In genomic region chr22:46370584-46371373, GRCh38 we compare ENCODE assay signal across 15 cellular contexts. TPM values are rescaled to one million over a fixed set of nuclear protein-coding genes. Genes with fewer than 3 reads are reported as not detected.
DNase-seq lines count a peak whose midpoint lies in the region; ATAC-seq and TF ChIP-seq lines count a peak whose summit lies in the region.
"Had no signal": no experiment of that assay in that cellular context is flagged by ENCODE, and none has a peak within 500 bp of the region (broad histone marks: within the 10 kb centered on the region; RNA-seq: fewer than 3 reads in every experiment).

No MANE protein-coding gene starts in this region.

- peaks cover 2% of the 10 kb centered on the region for H3K9me3 Mint-ChIP-seq in CD8-positive, alpha-beta T cell
- H3K9me3 Mint-ChIP-seq in central memory CD8-positive, alpha-beta T cell: peaks cover 2% of the 10 kb centered on the region
- H3K9me3 Mint-ChIP-seq in natural killer cell treated with Interleukin-12 subunit alpha and Interleukin-12 subunit beta and Interleukin-15 and Interleukin-18, amount 100 ng/mL, for 72 hours: peaks cover 1% of the 10 kb centered on the region

- H3K4me3 Mint-ChIP-seq in CD8-positive, alpha-beta T cell: peak overlapping the region; percentile 50
- H3K4me3 Mint-ChIP-seq in central memory CD8-positive, alpha-beta T cell: peak overlapping the region; percentile 73
- H3K4me3 Mint-ChIP-seq in natural killer cell treated with Interleukin-12 subunit alpha and Interleukin-12 subunit beta and Interleukin-15 and Interleukin-18, amount 100 ng/mL, for 72 hours: peak overlapping the region; percentile 51
- H3K4me3 Mint-ChIP-seq: activated T-cell treated with anti-CD3 and anti-CD28 coated beads, Interleukin-2, amount 50 U/mL, for 4 hours; stimulated activated naive CD8-positive, alpha-beta T cell treated with anti-CD3 and anti-CD28 coated beads, Interleukin-15, Interleukin-2, amounts not matched to agents 100 ng/mL and 50 ng/mL, for 24 hours had no signal

- no peaks in the 10 kb centered on the region for H3K36me3 ChIP-seq in CD8-positive, alpha-beta T cell (ENCODE audit: insufficient read depth, low read length)
- H3K36me3 ChIP-seq: gastroesophageal sphincter had no signal

- H3K27me3 ChIP-seq in CD8-positive, alpha-beta T cell (ENCODE audit: insufficient read depth, low read length): no peaks in the 10 kb centered on the region

- ATAC-seq in CD8-positive, alpha-beta T cell: peak; percentile 75
- peak; percentile 86 for ATAC-seq in central memory CD8-positive, alpha-beta T cell (replicated peaks; ENCODE audit: extremely low read depth, poor library complexity, severe bottlenecking)
- peak; percentile 17 to 29 for ATAC-seq in natural killer cell treated with Interleukin-12 subunit alpha and Interleukin-12 subunit beta and Interleukin-15 and Interleukin-18, amount 100 ng/mL, for 72 hours
- ATAC-seq in HG03521 (IDR thresholded peaks at IDR 0.05; ENCODE audit: unreplicated experiment) (no peak), GM21737 (IDR thresholded peaks at IDR 0.05; ENCODE audit: unreplicated experiment) (no peak)
- ATAC-seq: gastroesophageal sphincter had no signal

- H3K4me1 ChIP-seq in CD8-positive, alpha-beta T cell (ENCODE audit: insufficient read depth, low read length): peaks cover 60% of the 10 kb centered on the region
- H3K4me1 ChIP-seq: gastroesophageal sphincter had no signal

- H3K4me1 Mint-ChIP-seq in CD8-positive, alpha-beta T cell (ENCODE audit: low read depth): peaks cover 44% of the 10 kb centered on the region
- H3K4me1 Mint-ChIP-seq in central memory CD8-positive, alpha-beta T cell: peaks cover 63% of the 10 kb centered on the region
- H3K4me1 Mint-ChIP-seq in natural killer cell treated with Interleukin-12 subunit alpha and Interleukin-12 subunit beta and Interleukin-15 and Interleukin-18, amount 100 ng/mL, for 72 hours (ENCODE audit: low read depth in 2 of 2): peaks cover 44 to 63% of the 10 kb centered on the region in 2 donors

- H3K27ac ChIP-seq in CD8-positive, alpha-beta T cell (ENCODE audit: low read depth, low read length): no peak overlapping the region
- H3K27ac ChIP-seq: C4-2B, gastroesophageal sphincter had no signal

- H3K27ac Mint-ChIP-seq in CD8-positive, alpha-beta T cell: peak overlapping the region; percentile 82
- H3K27ac Mint-ChIP-seq in central memory CD8-positive, alpha-beta T cell (ENCODE audit: low read depth): peak overlapping the region; percentile 91
- H3K27ac Mint-ChIP-seq in natural killer cell treated with Interleukin-12 subunit alpha and Interleukin-12 subunit beta and Interleukin-15 and Interleukin-18, amount 100 ng/mL, for 72 hours: peak overlapping the region; percentile 33 to 39
- H3K27ac Mint-ChIP-seq: stimulated activated naive CD8-positive, alpha-beta T cell treated with anti-CD3 and anti-CD28 coated beads, Interleukin-15, Interleukin-2, amounts not matched to agents 100 ng/mL and 50 ng/mL, for 24 hours had no signal

- peaks cover 1% of the 10 kb centered on the region for H3K36me3 Mint-ChIP-seq in CD8-positive, alpha-beta T cell
- H3K36me3 Mint-ChIP-seq in central memory CD8-positive, alpha-beta T cell (ENCODE audit: insufficient read depth): peaks cover 5% of the 10 kb centered on the region
- H3K36me3 Mint-ChIP-seq in natural killer cell treated with Interleukin-12 subunit alpha and Interleukin-12 subunit beta and Interleukin-15 and Interleukin-18, amount 100 ng/mL, for 72 hours: peaks cover 6% of the 10 kb centered on the region

- H3K9me3 ChIP-seq in CD8-positive, alpha-beta T cell (ENCODE audit: low read length): no peaks in the 10 kb centered on the region
- H3K9me3 ChIP-seq: SK-N-SH had no signal

- intact Hi-C loops in CD8-positive, alpha-beta T cell (cut with DNase I, micrococcal nuclease): loop anchor here in 1 of 2 experiments (1.0 kb wide), 1 partner anchor 172 kb away; no protein-coding TSS in a partner anchor

- CTCF ChIA-PET in CD8-positive, alpha-beta T cell (lab: Charles Lee): no interaction called here

- peak overlapping the region; percentile 2 for H3K4me3 ChIP-seq in CD8-positive, alpha-beta T cell (ENCODE audit: low read depth, low read length)
- H3K4me3 ChIP-seq: gastroesophageal sphincter had no signal

- no peak for TF ChIP-seq CTCF in CD8-positive, alpha-beta T cell (IDR thresholded peaks at IDR 0.05)

- peaks cover 4% of the 10 kb centered on the region for H3K27me3 Mint-ChIP-seq in CD8-positive, alpha-beta T cell (ENCODE audit: low read depth)
- H3K27me3 Mint-ChIP-seq in central memory CD8-positive, alpha-beta T cell: no peaks in the 10 kb centered on the region
- H3K27me3 Mint-ChIP-seq in natural killer cell treated with Interleukin-12 subunit alpha and Interleukin-12 subunit beta and Interleukin-15 and Interleukin-18, amount 100 ng/mL, for 72 hours: peaks cover 0 to under 1% of the 10 kb centered on the region in 2 donors

- peak; percentile 28 to 81 (median 60) for DNase-seq in CD8-positive, alpha-beta T cell
- DNase-seq in HT-29 (ENCODE audit: low spot score) (peak; percentile 57), amniotic stem cell (lab: John Stamatoyannopoulos, UW) (no peak)
- peak; percentile 47 to 77 for DNase-seq in central memory CD8-positive, alpha-beta T cell (ENCODE audit: low spot score in 2 of 2)
- DNase-seq in natural killer cell treated with Interleukin-12 subunit alpha and Interleukin-12 subunit beta and Interleukin-15 and Interleukin-18, amount 100 ng/mL, for 72 hours (ENCODE audit: low spot score): no peak
- DNase-seq: activated T-cell treated with anti-CD3 and anti-CD28 coated beads, Interleukin-2, amount 50 U/mL, for 4 hours; GDM1; NCI-H2029 treated with DMSO at 0.1 percent for 48 hours; SK-N-SH; stimulated activated CD4-positive, alpha-beta T cell treated with anti-CD3 and anti-CD28 coated beads, Interleukin-2, amount 100 ng/mL, for 24 hours had no signal

- POLR2A ChIA-PET in CD8-positive, alpha-beta T cell (lab: Charles Lee): no interaction called here

RNA-seq across cellular contexts. Expression of gene TRMU, which starts 35.3 kb away (rescaled TPM):
- 10 to 100 TPM; 51.0 to 56.3 TPM for total RNA-seq in CD8-positive, alpha-beta T cell
- total RNA-seq in HT-29 (2014; rRNA removed; shearing (Covaris generic)): 56.3 and 64.7 TPM in 2 replicates
- total RNA-seq in natural killer cell treated with Interleukin-12 subunit alpha and Interleukin-12 subunit beta and Interleukin-15 and Interleukin-18, amount 100 ng/mL, for 72 hours: 100 to 1,000 TPM in 1 of 2 donors, 10 to 100 TPM in 1; 72.7 to 135 TPM

Comparison
In these comparisons a context has a peak if more than half of its experiments do, and no peak if none do; other contexts are left out.
1. ATAC-seq: peak in CD8-positive, alpha-beta T cell (single experiment), central memory CD8-positive, alpha-beta T cell (single experiment) and natural killer cell treated with Interleukin-12 subunit alpha and Interleukin-12 subunit beta and Interleukin-15 and Interleukin-18, amount 100 ng/mL, for 72 hours (2 of 2); none in HG03521 (single experiment) and GM21737 (single experiment).
2. DNase-seq: peak in CD8-positive, alpha-beta T cell (7 of 7), HT-29 (single experiment) and central memory CD8-positive, alpha-beta T cell (2 of 2); none in natural killer cell treated with Interleukin-12 subunit alpha and Interleukin-12 subunit beta and Interleukin-15 and Interleukin-18, amount 100 ng/mL, for 72 hours (single experiment) and amniotic stem cell (single experiment).
3. H3K27ac Mint-ChIP-seq: peak in every context shown above with its lines; median percentile 91 in central memory CD8-positive, alpha-beta T cell; 82 in CD8-positive, alpha-beta T cell; 36 in natural killer cell treated with Interleukin-12 subunit alpha and Interleukin-12 subunit beta and Interleukin-15 and Interleukin-18, amount 100 ng/mL, for 72 hours.
4. Peak in every context shown above with its lines, with median percentiles within 50 percentile points of each other: H3K4me3 Mint-ChIP-seq.